Comparison of ENCODE assay signal across 8 cellular contexts in the genomic region with DNA sequence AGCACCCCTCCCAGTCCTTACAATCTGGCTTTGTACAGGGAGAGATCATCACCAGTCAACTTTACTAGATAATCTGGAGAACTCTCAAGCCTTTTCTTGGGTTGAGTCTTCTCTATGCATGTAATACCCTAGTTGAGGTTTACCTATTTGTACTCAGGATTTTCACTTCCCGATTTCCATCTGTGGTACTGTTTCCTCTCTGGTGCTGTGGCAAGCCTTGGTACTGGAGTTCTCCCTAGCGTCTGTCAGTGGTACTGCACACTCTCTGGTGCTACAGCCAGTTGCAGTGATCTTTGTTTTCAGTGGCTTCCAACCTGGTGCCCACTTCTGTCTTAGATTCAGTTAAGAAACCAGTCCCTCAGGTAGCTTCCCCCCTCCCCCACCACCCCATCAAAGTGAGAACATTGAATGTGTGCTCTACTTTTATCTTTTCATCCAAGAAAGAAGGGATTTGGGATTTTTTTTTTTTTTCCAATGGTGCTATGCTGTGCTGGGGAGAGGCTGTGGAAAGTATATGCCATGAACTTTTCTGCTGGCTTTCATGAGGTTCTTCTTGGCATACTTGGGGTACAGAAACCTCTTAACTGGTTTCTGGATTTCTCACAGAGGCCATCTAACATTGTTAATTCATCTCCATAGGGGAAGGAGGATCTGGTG.
A peak's percentile ranks its signal among the peaks of the same experiment; 100 is the strongest.
DNase-seq lines count a peak whose midpoint lies in the region; ATAC-seq and FAIRE-seq lines count a peak whose summit lies in the region.

No MANE protein-coding gene starts in this region.

- no peak for FAIRE-seq in RCC 7860 (lab: Jason Lieb, UNC)

- DNase-seq in ELF-1 (ENCODE audit: low read depth, low spot score) (peak; percentile 73), HPDE6-E6E7 (ENCODE audit: extremely low spot score) (peak; percentile 58), T-helper 1 cell (peak in 4 of 5 donors; percentile 29 to 63 (median 48)), amniotic epithelial cell (ENCODE audit: low read depth) (peak; percentile 65), iPS-NIHi7 (ENCODE audit: extremely low spot score) (peak; percentile 88), RCC 7860 (ENCODE audit: low spot score) (no peak)
- DNase-seq in stimulated activated CD4-positive, alpha-beta T cell treated with anti-CD3 and anti-CD28 coated beads, Interleukin-4, amount 100 ng/mL, for 48 hours (ENCODE audit: low read depth in 2 of 2), result peak; percentile 51 to 61

- peak; percentile 100 for ATAC-seq in GM21447 (IDR thresholded peaks at IDR 0.05; ENCODE audit: unreplicated experiment)
